In the genomic region with DNA sequence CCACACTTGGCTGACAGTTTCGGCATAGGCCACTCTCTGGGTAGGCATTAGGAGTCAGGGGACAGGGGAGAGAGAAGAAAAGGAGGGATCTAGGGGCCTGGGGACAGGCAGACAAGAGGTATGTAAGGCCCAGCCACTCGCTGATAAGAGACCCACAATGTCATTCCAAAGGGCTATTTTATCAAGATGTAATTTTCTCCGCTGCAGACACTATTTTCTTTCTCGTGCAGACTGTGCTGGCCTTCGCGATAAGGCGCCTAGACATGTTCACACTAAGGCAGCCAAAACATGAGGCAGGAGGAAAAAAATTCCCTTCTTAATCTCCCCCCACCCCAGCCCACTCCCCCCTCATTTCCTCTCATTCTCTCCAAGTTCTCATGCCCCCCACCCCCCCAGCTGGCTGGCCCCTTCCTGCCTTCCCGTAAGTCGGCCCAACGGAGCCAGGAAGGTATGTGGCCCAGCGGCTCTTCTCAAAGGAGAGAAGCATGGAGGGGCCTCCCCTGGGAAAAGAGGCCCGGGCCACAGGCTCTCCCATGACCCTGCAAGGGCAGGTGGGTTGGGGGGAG, we compare ENCODE assay signal across 1 cellular context.
TF ChIP-seq lines count a peak whose summit lies in the region.

No MANE protein-coding gene starts in this region.

TF ChIP-seq in K562, 482 proteins besides CTCF, POLR2A, EP300 and RAD21 (continued from another document and continues in another):
- TF ChIP-seq, protein P1, sequence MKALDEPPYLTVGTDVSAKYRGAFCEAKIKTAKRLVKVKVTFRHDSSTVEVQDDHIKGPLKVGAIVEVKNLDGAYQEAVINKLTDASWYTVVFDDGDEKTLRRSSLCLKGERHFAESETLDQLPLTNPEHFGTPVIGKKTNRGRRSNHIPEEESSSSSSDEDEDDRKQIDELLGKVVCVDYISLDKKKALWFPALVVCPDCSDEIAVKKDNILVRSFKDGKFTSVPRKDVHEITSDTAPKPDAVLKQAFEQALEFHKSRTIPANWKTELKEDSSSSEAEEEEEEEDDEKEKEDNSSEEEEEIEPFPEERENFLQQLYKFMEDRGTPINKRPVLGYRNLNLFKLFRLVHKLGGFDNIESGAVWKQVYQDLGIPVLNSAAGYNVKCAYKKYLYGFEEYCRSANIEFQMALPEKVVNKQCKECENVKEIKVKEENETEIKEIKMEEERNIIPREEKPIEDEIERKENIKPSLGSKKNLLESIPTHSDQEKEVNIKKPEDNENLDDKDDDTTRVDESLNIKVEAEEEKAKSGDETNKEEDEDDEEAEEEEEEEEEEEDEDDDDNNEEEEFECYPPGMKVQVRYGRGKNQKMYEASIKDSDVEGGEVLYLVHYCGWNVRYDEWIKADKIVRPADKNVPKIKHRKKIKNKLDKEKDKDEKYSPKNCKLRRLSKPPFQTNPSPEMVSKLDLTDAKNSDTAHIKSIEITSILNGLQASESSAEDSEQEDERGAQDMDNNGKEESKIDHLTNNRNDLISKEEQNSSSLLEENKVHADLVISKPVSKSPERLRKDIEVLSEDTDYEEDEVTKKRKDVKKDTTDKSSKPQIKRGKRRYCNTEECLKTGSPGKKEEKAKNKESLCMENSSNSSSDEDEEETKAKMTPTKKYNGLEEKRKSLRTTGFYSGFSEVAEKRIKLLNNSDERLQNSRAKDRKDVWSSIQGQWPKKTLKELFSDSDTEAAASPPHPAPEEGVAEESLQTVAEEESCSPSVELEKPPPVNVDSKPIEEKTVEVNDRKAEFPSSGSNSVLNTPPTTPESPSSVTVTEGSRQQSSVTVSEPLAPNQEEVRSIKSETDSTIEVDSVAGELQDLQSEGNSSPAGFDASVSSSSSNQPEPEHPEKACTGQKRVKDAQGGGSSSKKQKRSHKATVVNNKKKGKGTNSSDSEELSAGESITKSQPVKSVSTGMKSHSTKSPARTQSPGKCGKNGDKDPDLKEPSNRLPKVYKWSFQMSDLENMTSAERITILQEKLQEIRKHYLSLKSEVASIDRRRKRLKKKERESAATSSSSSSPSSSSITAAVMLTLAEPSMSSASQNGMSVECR (CRISPR knock-in tag; IDR thresholded peaks at IDR 0.05): no peak
- TF ChIP-seq SIX5 (IDR thresholded peaks at IDR 0.05; ENCODE audit: borderline replicate concordance in 1 of 2, insufficient read depth in 1 of 2, low read depth in 1 of 2, low read length in 2 of 2) (no peak), MED1 (CRISPR knock-in tag; IDR thresholded peaks at IDR 0.05; ENCODE audit: borderline replicate concordance) (no peak), HDAC1 (IDR thresholded peaks at IDR 0.05) (peak in 1 of 2 experiments; percentile 41; a peak in 1 of 4 replicates), ERF (CRISPR knock-in tag; IDR thresholded peaks at IDR 0.05) (no peak), TCF3 (CRISPR knock-in tag; IDR thresholded peaks at IDR 0.05) (peak; percentile 83), ZNF695 (CRISPR knock-in tag; IDR thresholded peaks at IDR 0.05) (no peak), NR2F6 (CRISPR knock-in tag; IDR thresholded peaks at IDR 0.05) (no peak), DMBX1 (CRISPR knock-in tag; IDR thresholded peaks at IDR 0.05; ENCODE audit: borderline replicate concordance) (0 out of 2 replicates have a peak, but pooled peaks have one; percentile 31), GATA2 (CRISPR knock-in tag; IDR thresholded peaks at IDR 0.05) (peak; percentile 59; the same call in 1 of the 2 replicates), ARNT (IDR thresholded peaks at IDR 0.05) (no peak), LEF1 (IDR thresholded peaks at IDR 0.05) (no peak), HDGF (IDR thresholded peaks at IDR 0.05) (no peak), SUPT5H (IDR thresholded peaks at IDR 0.05) (no peak), ZNF583 (CRISPR knock-in tag; IDR thresholded peaks at IDR 0.05) (no peak), CBX8 (IDR thresholded peaks at IDR 0.05; ENCODE audit: borderline replicate concordance, extremely low read depth, low read depth, low read length, poor library complexity, severe bottlenecking) (no peak), SMARCE1 (IDR thresholded peaks at IDR 0.05) (peak; percentile 83; the same call in 1 of the 2 replicates), WHSC1 (IDR thresholded peaks at IDR 0.05; ENCODE audit: low read length) (no peak), CREB1 (IDR thresholded peaks at IDR 0.05) (no peak), CREB1 (CRISPR knock-in tag; IDR thresholded peaks at IDR 0.05) (no peak), MTA2 (IDR thresholded peaks at IDR 0.05; ENCODE audit: low read depth) (peak; percentile 69), ELF1 (tag; IDR thresholded peaks at IDR 0.05) (no peak)
- TF ChIP-seq, protein P2, sequence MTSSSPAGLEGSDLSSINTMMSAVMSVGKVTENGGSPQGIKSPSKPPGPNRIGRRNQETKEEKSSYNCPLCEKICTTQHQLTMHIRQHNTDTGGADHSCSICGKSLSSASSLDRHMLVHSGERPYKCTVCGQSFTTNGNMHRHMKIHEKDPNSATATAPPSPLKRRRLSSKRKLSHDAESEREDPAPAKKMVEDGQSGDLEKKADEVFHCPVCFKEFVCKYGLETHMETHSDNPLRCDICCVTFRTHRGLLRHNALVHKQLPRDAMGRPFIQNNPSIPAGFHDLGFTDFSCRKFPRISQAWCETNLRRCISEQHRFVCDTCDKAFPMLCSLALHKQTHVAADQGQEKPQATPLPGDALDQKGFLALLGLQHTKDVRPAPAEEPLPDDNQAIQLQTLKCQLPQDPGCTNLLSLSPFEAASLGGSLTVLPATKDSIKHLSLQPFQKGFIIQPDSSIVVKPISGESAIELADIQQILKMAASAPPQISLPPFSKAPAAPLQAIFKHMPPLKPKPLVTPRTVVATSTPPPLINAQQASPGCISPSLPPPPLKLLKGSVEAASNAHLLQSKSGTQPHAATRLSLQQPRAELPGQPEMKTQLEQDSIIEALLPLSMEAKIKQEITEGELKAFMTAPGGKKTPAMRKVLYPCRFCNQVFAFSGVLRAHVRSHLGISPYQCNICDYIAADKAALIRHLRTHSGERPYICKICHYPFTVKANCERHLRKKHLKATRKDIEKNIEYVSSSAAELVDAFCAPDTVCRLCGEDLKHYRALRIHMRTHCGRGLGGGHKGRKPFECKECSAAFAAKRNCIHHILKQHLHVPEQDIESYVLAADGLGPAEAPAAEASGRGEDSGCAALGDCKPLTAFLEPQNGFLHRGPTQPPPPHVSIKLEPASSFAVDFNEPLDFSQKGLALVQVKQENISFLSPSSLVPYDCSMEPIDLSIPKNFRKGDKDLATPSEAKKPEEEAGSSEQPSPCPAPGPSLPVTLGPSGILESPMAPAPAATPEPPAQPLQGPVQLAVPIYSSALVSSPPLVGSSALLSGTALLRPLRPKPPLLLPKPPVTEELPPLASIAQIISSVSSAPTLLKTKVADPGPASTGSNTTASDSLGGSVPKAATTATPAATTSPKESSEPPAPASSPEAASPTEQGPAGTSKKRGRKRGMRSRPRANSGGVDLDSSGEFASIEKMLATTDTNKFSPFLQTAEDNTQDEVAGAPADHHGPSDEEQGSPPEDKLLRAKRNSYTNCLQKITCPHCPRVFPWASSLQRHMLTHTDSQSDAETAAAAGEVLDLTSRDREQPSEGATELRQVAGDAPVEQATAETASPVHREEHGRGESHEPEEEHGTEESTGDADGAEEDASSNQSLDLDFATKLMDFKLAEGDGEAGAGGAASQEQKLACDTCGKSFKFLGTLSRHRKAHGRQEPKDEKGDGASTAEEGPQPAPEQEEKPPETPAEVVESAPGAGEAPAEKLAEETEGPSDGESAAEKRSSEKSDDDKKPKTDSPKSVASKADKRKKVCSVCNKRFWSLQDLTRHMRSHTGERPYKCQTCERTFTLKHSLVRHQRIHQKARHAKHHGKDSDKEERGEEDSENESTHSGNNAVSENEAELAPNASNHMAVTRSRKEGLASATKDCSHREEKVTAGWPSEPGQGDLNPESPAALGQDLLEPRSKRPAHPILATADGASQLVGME (CRISPR knock-in tag; IDR thresholded peaks at IDR 0.05): no peak
- TF ChIP-seq, protein P3, sequence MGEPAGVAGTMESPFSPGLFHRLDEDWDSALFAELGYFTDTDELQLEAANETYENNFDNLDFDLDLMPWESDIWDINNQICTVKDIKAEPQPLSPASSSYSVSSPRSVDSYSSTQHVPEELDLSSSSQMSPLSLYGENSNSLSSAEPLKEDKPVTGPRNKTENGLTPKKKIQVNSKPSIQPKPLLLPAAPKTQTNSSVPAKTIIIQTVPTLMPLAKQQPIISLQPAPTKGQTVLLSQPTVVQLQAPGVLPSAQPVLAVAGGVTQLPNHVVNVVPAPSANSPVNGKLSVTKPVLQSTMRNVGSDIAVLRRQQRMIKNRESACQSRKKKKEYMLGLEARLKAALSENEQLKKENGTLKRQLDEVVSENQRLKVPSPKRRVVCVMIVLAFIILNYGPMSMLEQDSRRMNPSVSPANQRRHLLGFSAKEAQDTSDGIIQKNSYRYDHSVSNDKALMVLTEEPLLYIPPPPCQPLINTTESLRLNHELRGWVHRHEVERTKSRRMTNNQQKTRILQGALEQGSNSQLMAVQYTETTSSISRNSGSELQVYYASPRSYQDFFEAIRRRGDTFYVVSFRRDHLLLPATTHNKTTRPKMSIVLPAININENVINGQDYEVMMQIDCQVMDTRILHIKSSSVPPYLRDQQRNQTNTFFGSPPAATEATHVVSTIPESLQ (CRISPR knock-in tag; IDR thresholded peaks at IDR 0.05): no peak
- TF ChIP-seq, protein P4, sequence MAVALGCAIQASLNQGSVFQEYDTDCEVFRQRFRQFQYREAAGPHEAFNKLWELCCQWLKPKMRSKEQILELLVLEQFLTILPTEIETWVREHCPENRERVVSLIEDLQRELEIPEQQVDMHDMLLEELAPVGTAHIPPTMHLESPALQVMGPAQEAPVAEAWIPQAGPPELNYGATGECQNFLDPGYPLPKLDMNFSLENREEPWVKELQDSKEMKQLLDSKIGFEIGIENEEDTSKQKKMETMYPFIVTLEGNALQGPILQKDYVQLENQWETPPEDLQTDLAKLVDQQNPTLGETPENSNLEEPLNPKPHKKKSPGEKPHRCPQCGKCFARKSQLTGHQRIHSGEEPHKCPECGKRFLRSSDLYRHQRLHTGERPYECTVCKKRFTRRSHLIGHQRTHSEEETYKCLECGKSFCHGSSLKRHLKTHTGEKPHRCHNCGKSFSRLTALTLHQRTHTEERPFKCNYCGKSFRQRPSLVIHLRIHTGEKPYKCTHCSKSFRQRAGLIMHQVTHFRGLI (CRISPR knock-in tag; IDR thresholded peaks at IDR 0.05): no peak
- TF ChIP-seq, protein P5, sequence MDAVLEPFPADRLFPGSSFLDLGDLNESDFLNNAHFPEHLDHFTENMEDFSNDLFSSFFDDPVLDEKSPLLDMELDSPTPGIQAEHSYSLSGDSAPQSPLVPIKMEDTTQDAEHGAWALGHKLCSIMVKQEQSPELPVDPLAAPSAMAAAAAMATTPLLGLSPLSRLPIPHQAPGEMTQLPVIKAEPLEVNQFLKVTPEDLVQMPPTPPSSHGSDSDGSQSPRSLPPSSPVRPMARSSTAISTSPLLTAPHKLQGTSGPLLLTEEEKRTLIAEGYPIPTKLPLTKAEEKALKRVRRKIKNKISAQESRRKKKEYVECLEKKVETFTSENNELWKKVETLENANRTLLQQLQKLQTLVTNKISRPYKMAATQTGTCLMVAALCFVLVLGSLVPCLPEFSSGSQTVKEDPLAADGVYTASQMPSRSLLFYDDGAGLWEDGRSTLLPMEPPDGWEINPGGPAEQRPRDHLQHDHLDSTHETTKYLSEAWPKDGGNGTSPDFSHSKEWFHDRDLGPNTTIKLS (IDR thresholded peaks at IDR 0.05; ENCODE audit: borderline replicate concordance, low read depth): no peak
- TF ChIP-seq, protein P6, sequence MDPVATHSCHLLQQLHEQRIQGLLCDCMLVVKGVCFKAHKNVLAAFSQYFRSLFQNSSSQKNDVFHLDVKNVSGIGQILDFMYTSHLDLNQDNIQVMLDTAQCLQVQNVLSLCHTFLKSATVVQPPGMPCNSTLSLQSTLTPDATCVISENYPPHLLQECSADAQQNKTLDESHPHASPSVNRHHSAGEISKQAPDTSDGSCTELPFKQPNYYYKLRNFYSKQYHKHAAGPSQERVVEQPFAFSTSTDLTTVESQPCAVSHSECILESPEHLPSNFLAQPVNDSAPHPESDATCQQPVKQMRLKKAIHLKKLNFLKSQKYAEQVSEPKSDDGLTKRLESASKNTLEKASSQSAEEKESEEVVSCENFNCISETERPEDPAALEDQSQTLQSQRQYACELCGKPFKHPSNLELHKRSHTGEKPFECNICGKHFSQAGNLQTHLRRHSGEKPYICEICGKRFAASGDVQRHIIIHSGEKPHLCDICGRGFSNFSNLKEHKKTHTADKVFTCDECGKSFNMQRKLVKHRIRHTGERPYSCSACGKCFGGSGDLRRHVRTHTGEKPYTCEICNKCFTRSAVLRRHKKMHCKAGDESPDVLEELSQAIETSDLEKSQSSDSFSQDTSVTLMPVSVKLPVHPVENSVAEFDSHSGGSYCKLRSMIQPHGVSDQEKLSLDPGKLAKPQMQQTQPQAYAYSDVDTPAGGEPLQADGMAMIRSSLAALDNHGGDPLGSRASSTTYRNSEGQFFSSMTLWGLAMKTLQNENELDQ (CRISPR knock-in tag; IDR thresholded peaks at IDR 0.05; ENCODE audit: borderline replicate concordance): no peak
- TF ChIP-seq, protein P7, sequence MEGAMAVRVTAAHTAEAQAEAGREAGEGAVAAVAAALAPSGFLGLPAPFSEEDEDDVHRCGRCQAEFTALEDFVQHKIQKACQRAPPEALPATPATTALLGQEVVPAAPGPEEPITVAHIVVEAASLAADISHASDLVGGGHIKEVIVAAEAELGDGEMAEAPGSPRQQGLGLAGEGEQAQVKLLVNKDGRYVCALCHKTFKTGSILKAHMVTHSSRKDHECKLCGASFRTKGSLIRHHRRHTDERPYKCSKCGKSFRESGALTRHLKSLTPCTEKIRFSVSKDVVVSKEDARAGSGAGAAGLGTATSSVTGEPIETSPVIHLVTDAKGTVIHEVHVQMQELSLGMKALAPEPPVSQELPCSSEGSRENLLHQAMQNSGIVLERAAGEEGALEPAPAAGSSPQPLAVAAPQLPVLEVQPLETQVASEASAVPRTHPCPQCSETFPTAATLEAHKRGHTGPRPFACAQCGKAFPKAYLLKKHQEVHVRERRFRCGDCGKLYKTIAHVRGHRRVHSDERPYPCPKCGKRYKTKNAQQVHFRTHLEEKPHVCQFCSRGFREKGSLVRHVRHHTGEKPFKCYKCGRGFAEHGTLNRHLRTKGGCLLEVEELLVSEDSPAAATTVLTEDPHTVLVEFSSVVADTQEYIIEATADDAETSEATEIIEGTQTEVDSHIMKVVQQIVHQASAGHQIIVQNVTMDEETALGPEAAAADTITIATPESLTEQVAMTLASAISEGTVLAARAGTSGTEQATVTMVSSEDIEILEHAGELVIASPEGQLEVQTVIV (CRISPR knock-in tag; IDR thresholded peaks at IDR 0.05; ENCODE audit: borderline replicate concordance): no peak
- TF ChIP-seq, protein P8, sequence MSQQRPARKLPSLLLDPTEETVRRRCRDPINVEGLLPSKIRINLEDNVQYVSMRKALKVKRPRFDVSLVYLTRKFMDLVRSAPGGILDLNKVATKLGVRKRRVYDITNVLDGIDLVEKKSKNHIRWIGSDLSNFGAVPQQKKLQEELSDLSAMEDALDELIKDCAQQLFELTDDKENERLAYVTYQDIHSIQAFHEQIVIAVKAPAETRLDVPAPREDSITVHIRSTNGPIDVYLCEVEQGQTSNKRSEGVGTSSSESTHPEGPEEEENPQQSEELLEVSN (IDR thresholded peaks at IDR 0.05; ENCODE audit: borderline replicate concordance in 1 of 2, extremely low read depth in 1 of 2, insufficient read depth in 1 of 2, insufficient read length in 1 of 2, low read depth in 1 of 2, low read length in 1 of 2, poor library complexity in 1 of 2, severe bottlenecking in 1 of 2): peak in 1 of 2 experiments; percentile 57
- TF ChIP-seq, protein P9, sequence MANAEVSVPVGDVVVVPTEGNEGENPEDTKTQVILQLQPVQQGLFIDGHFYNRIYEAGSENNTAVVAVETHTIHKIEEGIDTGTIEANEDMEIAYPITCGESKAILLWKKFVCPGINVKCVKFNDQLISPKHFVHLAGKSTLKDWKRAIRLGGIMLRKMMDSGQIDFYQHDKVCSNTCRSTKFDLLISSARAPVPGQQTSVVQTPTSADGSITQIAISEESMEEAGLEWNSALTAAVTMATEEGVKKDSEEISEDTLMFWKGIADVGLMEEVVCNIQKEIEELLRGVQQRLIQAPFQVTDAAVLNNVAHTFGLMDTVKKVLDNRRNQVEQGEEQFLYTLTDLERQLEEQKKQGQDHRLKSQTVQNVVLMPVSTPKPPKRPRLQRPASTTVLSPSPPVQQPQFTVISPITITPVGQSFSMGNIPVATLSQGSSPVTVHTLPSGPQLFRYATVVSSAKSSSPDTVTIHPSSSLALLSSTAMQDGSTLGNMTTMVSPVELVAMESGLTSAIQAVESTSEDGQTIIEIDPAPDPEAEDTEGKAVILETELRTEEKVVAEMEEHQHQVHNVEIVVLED (CRISPR knock-in tag; IDR thresholded peaks at IDR 0.05): no peak
